21 cellular contexts compared by ENCODE assay signal in genomic region chr16:5031601-5032000, GRCh38. TPM values are rescaled to one million over a fixed set of nuclear protein-coding genes. Genes with fewer than 3 reads are reported as not detected.
DNase-seq lines count a peak whose midpoint lies in the region; ATAC-seq, FAIRE-seq and TF ChIP-seq lines count a peak whose summit lies in the region.
"Had no signal": no experiment of that assay in that cellular context is flagged by ENCODE, and none has a peak within 500 bp of the region (broad histone marks: within the 10 kb centered on the region; RNA-seq: fewer than 3 reads in every experiment).

No MANE protein-coding gene starts in this region.

- H3K9ac ChIP-seq in kidney (ENCODE audit: low read length in 2 of 2): no peak overlapping the region
- peak overlapping the region; percentile 23 for H3K9ac ChIP-seq in trophoblast cell (ENCODE audit: low read length)
- H3K9ac ChIP-seq: BLaER1, GM23248 had no signal

- peaks cover 7% of the 10 kb centered on the region for H3K27me3 ChIP-seq in H7 (ENCODE audit: control insufficient read depth, insufficient read depth, low read length)
- no peaks in the 10 kb centered on the region for H3K27me3 ChIP-seq in trophoblast cell (ENCODE audit: insufficient read depth, low read length)
- H3K27me3 ChIP-seq: BLaER1, right atrium auricular region, stomach, upper lobe of left lung had no signal

- H3K4me1 Mint-ChIP-seq in activated T-cell treated with anti-CD3 and anti-CD28 coated beads, Interleukin-2, amount 50 U/mL, for 24 hours (ENCODE audit: low read depth): peaks cover 22% of the 10 kb centered on the region

- H2AK5ac ChIP-seq in trophoblast cell (ENCODE audit: low read length): no peak overlapping the region

- H3K18ac ChIP-seq in trophoblast cell (ENCODE audit: low read length): no peak overlapping the region

- no peak for ATAC-seq in GM21619 (IDR thresholded peaks at IDR 0.05; ENCODE audit: unreplicated experiment)

- H3K27ac ChIP-seq in kidney (ENCODE audit: low read depth in 2 of 2, low read length in 2 of 2) (no peak overlapping the region), trophoblast cell (ENCODE audit: low read depth, low read length) (no peak overlapping the region)
- H3K27ac ChIP-seq: BLaER1, GM23248, right atrium auricular region, upper lobe of left lung had no signal

- no peaks in the 10 kb centered on the region for H3K9me3 Mint-ChIP-seq in activated T-cell treated with anti-CD3 and anti-CD28 coated beads, Interleukin-2, amount 50 U/mL, for 24 hours

- H3K4ac ChIP-seq in trophoblast cell (ENCODE audit: low read depth, low read length): no peak overlapping the region

- H3K36me3 ChIP-seq in H7 (replicated peaks; ENCODE audit: control insufficient read depth, insufficient read depth, low read length) (no peaks in the 10 kb centered on the region), kidney (ENCODE audit: control insufficient read depth in 1 of 2, insufficient read depth in 2 of 2, low read length in 2 of 2) (no peaks in the 10 kb centered on the region), trophoblast cell (ENCODE audit: control insufficient read depth in 1 of 2, insufficient read depth in 2 of 2, low read length in 2 of 2) (peaks cover 2 to 6% of the 10 kb centered on the region in 2 experiments)
- H3K36me3 ChIP-seq: right atrium auricular region had no signal

- H3K27ac Mint-ChIP-seq in activated T-cell treated with anti-CD3 and anti-CD28 coated beads, Interleukin-2, amount 50 U/mL, for 24 hours: peak overlapping the region; percentile 54

- H3K79me1 ChIP-seq in trophoblast cell (ENCODE audit: low read length): peaks cover 5% of the 10 kb centered on the region

- H3K4me1 ChIP-seq in kidney (ENCODE audit: control insufficient read depth in 1 of 2, insufficient read depth in 1 of 2, low read depth in 1 of 2, low read length in 2 of 2) (peaks cover 9 to 13% of the 10 kb centered on the region in 2 donors), trophoblast cell (ENCODE audit: control insufficient read depth in 1 of 2, insufficient read depth in 2 of 2, low read length in 2 of 2) (peaks cover 5 to 7% of the 10 kb centered on the region in 2 experiments)

- no peak for DNase-seq in activated T-cell treated with anti-CD3 and anti-CD28 coated beads, Interleukin-2, amount 50 U/mL, for 24 hours
- DNase-seq in activated T-cell treated with anti-CD3 and anti-CD28 coated beads, Interleukin-2, amount 50 U/mL, for 1 hour: no peak
- peak; percentile 12 for DNase-seq in H7
- DNase-seq in kidney: peak; percentile 49
- DNase-seq in trophoblast cell: no peak
- DNase-seq in NCI-H2227 treated with DMSO at 0.1 percent for 48 hours (lab: John Stamatoyannopoulos, UW): no peak
- no peak for DNase-seq in cortex of kidney (lab: John Stamatoyannopoulos, UW)
- DNase-seq: activated gamma-delta T cell; anterior cingulate cortex; central memory CD4-positive, alpha-beta T cell; GM23248; NCI-H187; NCI-H526 treated with DMSO at 0.1 percent for 48 hours; stimulated activated CD4-positive, alpha-beta T cell treated with anti-CD3 and anti-CD28 coated beads, Interleukin-4, amount 100 ng/mL, for 4 hours; stomach; T1000; upper lobe of left lung had no signal

- no peak overlapping the region for H3K4me3 ChIP-seq in H7 (ENCODE audit: insufficient read depth, low read depth, low read length)
- H3K4me3 ChIP-seq in kidney (ENCODE audit: low read length in 2 of 2): no peak overlapping the region
- H3K4me3 ChIP-seq in trophoblast cell (ENCODE audit: low read depth, low read length): no peak overlapping the region
- H3K4me3 ChIP-seq: BLaER1, GM23248, right atrium auricular region, stomach, upper lobe of left lung had no signal

- H4K8ac ChIP-seq in trophoblast cell (ENCODE audit: low read depth, low read length): no peak overlapping the region

- H2BK5ac ChIP-seq in trophoblast cell (ENCODE audit: low read depth, low read length, poor library complexity): no peak overlapping the region

- intact Hi-C loops in kidney (cut with DNase I): no loop called here

- H3K9me3 ChIP-seq in kidney (ENCODE audit: control insufficient read depth in 1 of 2, low read length in 2 of 2): no peaks in the 10 kb centered on the region
- peaks cover 1% of the 10 kb centered on the region for H3K9me3 ChIP-seq in trophoblast cell (ENCODE audit: insufficient read depth, low read depth, low read length)
- H3K9me3 ChIP-seq: BLaER1, right atrium auricular region, stomach, upper lobe of left lung had no signal

- no CpG with 5 or more reads among the region's 7 CpGs for WGBS in trophoblast cell (ENCODE audit: extremely low coverage, insufficient coverage, insufficient read length)

- H3K27me3 Mint-ChIP-seq in activated T-cell treated with anti-CD3 and anti-CD28 coated beads, Interleukin-2, amount 50 U/mL, for 24 hours: no peaks in the 10 kb centered on the region

- peak overlapping the region; percentile 62 for H3K4me3 Mint-ChIP-seq in activated T-cell treated with anti-CD3 and anti-CD28 coated beads, Interleukin-2, amount 50 U/mL, for 24 hours

- H3K79me2 ChIP-seq in trophoblast cell (ENCODE audit: control insufficient read depth, insufficient read depth, low read length, poor library complexity): peaks cover 7% of the 10 kb centered on the region

- peaks cover 38% of the 10 kb centered on the region for H3K36me3 Mint-ChIP-seq in activated T-cell treated with anti-CD3 and anti-CD28 coated beads, Interleukin-2, amount 50 U/mL, for 24 hours (ENCODE audit: low read depth)

- no peak overlapping the region for H3K4me2 ChIP-seq in trophoblast cell (ENCODE audit: low read length)

- H4K91ac ChIP-seq in trophoblast cell (ENCODE audit: low read depth, low read length): no peak overlapping the region

- no peak overlapping the region for H4K12ac ChIP-seq in trophoblast cell (ENCODE audit: low read depth, low read length)

- FAIRE-seq in kidney (lab: Jason Lieb, UNC): no peak

- no peak overlapping the region for H3K23ac ChIP-seq in trophoblast cell (ENCODE audit: low read length)

- no peak for TF ChIP-seq CTCF in kidney (IDR thresholded peaks at IDR 0.05; ENCODE audit: borderline replicate concordance, extremely low read depth, insufficient read depth)

- H3K14ac ChIP-seq in trophoblast cell (ENCODE audit: low read length): no peak overlapping the region

- H2AFZ ChIP-seq in trophoblast cell (ENCODE audit: insufficient read depth, low read length, poor library complexity): no peak overlapping the region
- H2AFZ ChIP-seq: GM23248 had no signal

- H2BK12ac ChIP-seq in trophoblast cell (ENCODE audit: low read length): no peak overlapping the region

- H2BK120ac ChIP-seq in trophoblast cell (ENCODE audit: insufficient read depth, low read length, poor library complexity): no peak overlapping the region

RNA-seq across cellular contexts. Expression of gene NAGPA, which starts 2.1 kb away (rescaled TPM):
- total RNA-seq in H7 (2014; rRNA removed; shearing (Covaris generic)): 11.9 and 12.7 TPM in 2 replicates
- total RNA-seq in kidney: 13.8 TPM
- polyA plus RNA-seq in kidney (ENCODE audit: insufficient read depth, low read depth, low replicate concordance): 14.5 TPM
- polyA plus RNA-seq in trophoblast cell (2013): 6.4 and 7.7 TPM in 2 replicates

RNA-seq across cellular contexts. Expression of gene C16orf89, which starts 34.2 kb away (rescaled TPM):
- 3.4 and 4.1 TPM in 2 replicates for total RNA-seq in H7 (2014; rRNA removed; shearing (Covaris generic))
- 5.4 TPM for total RNA-seq in kidney
- polyA plus RNA-seq in kidney (ENCODE audit: insufficient read depth, low read depth, low replicate concordance): 68.4 TPM
- not detected in 2 replicates for polyA plus RNA-seq in trophoblast cell (2013)
- total RNA-seq: GM23248, LHCN-M2 had no signal
- polyA plus RNA-seq: GM23248 had no signal

RNA-seq across cellular contexts. Expression of gene ALG1, which starts 40.0 kb away (rescaled TPM):
- total RNA-seq in H7 (2014; rRNA removed; shearing (Covaris generic)): 18.7 and 19.6 TPM in 2 replicates
- total RNA-seq in kidney: 23.4 TPM
- polyA plus RNA-seq in kidney (ENCODE audit: insufficient read depth, low read depth, low replicate concordance): 26.4 TPM
- 12.7 and 12.8 TPM in 2 replicates for polyA plus RNA-seq in trophoblast cell (2013)

Comparison
In these comparisons a context has a peak if more than half of its experiments do, and no peak if none do; other contexts are left out.
1. DNase-seq: peak in H7 (single experiment) and kidney (single experiment); none in activated T-cell treated with anti-CD3 and anti-CD28 coated beads, Interleukin-2, amount 50 U/mL, for 24 hours (single experiment), activated T-cell treated with anti-CD3 and anti-CD28 coated beads, Interleukin-2, amount 50 U/mL, for 1 hour (single experiment), trophoblast cell (0 of 2), NCI-H2227 treated with DMSO at 0.1 percent for 48 hours (single experiment) and cortex of kidney (single experiment).